In genomic region chr17:39671651-39672521, GRCh38 we compare ENCODE assay signal across 8 cellular contexts. TPM values are rescaled to one million over a fixed set of nuclear protein-coding genes. Genes with fewer than 3 reads are reported as not detected.
DNase-seq lines count a peak whose midpoint lies in the region; ATAC-seq and TF ChIP-seq lines count a peak whose summit lies in the region.

No MANE protein-coding gene starts in this region.

- no peaks in the 10 kb centered on the region for H3F3A ChIP-seq in MM.1S (ENCODE audit: insufficient read depth, low read length)

- no peaks in the 10 kb centered on the region for H4K20me1 ChIP-seq in MM.1S (ENCODE audit: insufficient read depth, low read length)

- in situ Hi-C loops in T47D (cut with HindIII; ENCODE audit: low pct_unique_long_range_greater_than_20kb, low sequenced_read_pairs) = no loop called here

- no peaks in the 10 kb centered on the region for H3K79me2 ChIP-seq in MM.1S (ENCODE audit: low read length)

- H3K9me3 ChIP-seq in MM.1S (replicated peaks; ENCODE audit: insufficient read depth, low read length) = no peaks in the 10 kb centered on the region
- H3K9me3 ChIP-seq in liver (ENCODE audit: control insufficient read depth in 4 of 4, low read length in 3 of 4) = no peaks in the 10 kb centered on the region

- TF ChIP-seq CTCF in MM.1S (IDR thresholded peaks at IDR 0.05; ENCODE audit: low read length) = peak; percentile 47
- TF ChIP-seq CTCF in liver (IDR thresholded peaks at IDR 0.05; ENCODE audit: low read depth, low read length, missing input control) = peak; percentile 39

- H3K4me1 ChIP-seq in MM.1S (ENCODE audit: low read length) (no peaks in the 10 kb centered on the region), liver (ENCODE audit: control insufficient read depth in 4 of 4, insufficient read depth in 4 of 4, low read length in 3 of 4) (peaks cover 6 to 20% (median 15%) of the 10 kb centered on the region in 4 donors)

- no peak overlapping the region for H3K4me3 ChIP-seq in MM.1S (ENCODE audit: low read length)
- no peak overlapping the region for H3K4me3 ChIP-seq in liver (ENCODE audit: low read depth in 1 of 3, low read length in 3 of 3)

- peaks cover 22% of the 10 kb centered on the region for H3K27me3 ChIP-seq in MM.1S (replicated peaks; ENCODE audit: insufficient read depth, low read length)
- H3K27me3 ChIP-seq in liver (ENCODE audit: control insufficient read depth in 4 of 4, insufficient read depth in 4 of 4, low read length in 3 of 4) = no peaks in the 10 kb centered on the region

- H3K36me3 ChIP-seq in MM.1S (replicated peaks; ENCODE audit: insufficient read depth, low read length) (no peaks in the 10 kb centered on the region), liver (ENCODE audit: control insufficient read depth in 4 of 4, insufficient read depth in 3 of 4, low read depth in 1 of 4, low read length in 3 of 4) (no peaks in the 10 kb centered on the region)

- H3K9ac ChIP-seq in MM.1S (ENCODE audit: low read length) (no peak overlapping the region), liver (ENCODE audit: low read depth in 1 of 2, low read length in 2 of 2) (no peak overlapping the region)

- TF ChIP-seq RAD21 in liver (IDR thresholded peaks at IDR 0.05) = peak; percentile 80

- ATAC-seq in GM19328 (IDR thresholded peaks at IDR 0.05; ENCODE audit: unreplicated experiment) = no peak

- H3K4me2 ChIP-seq in MM.1S (ENCODE audit: low read depth, low read length) = no peak overlapping the region

- H3K9me2 ChIP-seq in MM.1S (replicated peaks; ENCODE audit: insufficient read depth, low read length) = no peaks in the 10 kb centered on the region

- no peak overlapping the region for H3K27ac ChIP-seq in MM.1S (ENCODE audit: low read length)
- no peak overlapping the region for H3K27ac ChIP-seq in liver (ENCODE audit: low read depth in 1 of 2, low read length in 2 of 2)

- peak; percentile 14 for DNase-seq in DMS53 treated with DMSO at 0.1 percent for 48 hours (lab: John Stamatoyannopoulos, UW; ENCODE audit: unreplicated experiment)
- DNase-seq in MM.1S = no peak
- DNase-seq in T47D (ENCODE audit: low read depth in 1 of 2, low spot score in 1 of 2) = peak; percentile 74 to 85
- DNase-seq in T-helper 1 cell = no peak
- DNase-seq in GOT3 (lab: John Stamatoyannopoulos, UW) = no peak
- no peak for DNase-seq in effector CD4-positive, alpha-beta T cell

- WGBS in liver = 50% methylated on average over 19 of the region's 19 CpGs

- H2AFZ ChIP-seq in MM.1S (ENCODE audit: low read length) = no peak overlapping the region

TF ChIP-seq in liver, 16 proteins besides CTCF, POLR2A, EP300 and RAD21:
- TF ChIP-seq FOXA2 (IDR thresholded peaks at IDR 0.05) (no peak), TAF1 (conservative IDR thresholded peaks at IDR 0.05) (no peak), GABPA (IDR thresholded peaks at IDR 0.05 in 1 of 2, conservative IDR thresholded peaks at IDR 0.05 in 1 of 2) (no peak), EGR1 (IDR thresholded peaks at IDR 0.05; ENCODE audit: low read depth in 2 of 2) (no peak), HNF4A (conservative IDR thresholded peaks at IDR 0.05) (no peak)
- TF ChIP-seq, protein P1, sequence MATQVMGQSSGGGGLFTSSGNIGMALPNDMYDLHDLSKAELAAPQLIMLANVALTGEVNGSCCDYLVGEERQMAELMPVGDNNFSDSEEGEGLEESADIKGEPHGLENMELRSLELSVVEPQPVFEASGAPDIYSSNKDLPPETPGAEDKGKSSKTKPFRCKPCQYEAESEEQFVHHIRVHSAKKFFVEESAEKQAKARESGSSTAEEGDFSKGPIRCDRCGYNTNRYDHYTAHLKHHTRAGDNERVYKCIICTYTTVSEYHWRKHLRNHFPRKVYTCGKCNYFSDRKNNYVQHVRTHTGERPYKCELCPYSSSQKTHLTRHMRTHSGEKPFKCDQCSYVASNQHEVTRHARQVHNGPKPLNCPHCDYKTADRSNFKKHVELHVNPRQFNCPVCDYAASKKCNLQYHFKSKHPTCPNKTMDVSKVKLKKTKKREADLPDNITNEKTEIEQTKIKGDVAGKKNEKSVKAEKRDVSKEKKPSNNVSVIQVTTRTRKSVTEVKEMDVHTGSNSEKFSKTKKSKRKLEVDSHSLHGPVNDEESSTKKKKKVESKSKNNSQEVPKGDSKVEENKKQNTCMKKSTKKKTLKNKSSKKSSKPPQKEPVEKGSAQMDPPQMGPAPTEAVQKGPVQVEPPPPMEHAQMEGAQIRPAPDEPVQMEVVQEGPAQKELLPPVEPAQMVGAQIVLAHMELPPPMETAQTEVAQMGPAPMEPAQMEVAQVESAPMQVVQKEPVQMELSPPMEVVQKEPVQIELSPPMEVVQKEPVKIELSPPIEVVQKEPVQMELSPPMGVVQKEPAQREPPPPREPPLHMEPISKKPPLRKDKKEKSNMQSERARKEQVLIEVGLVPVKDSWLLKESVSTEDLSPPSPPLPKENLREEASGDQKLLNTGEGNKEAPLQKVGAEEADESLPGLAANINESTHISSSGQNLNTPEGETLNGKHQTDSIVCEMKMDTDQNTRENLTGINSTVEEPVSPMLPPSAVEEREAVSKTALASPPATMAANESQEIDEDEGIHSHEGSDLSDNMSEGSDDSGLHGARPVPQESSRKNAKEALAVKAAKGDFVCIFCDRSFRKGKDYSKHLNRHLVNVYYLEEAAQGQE (IDR thresholded peaks at IDR 0.05) = no peak

RNA-seq across cellular contexts. Expression of gene PNMT, which starts 3.6 kb away (rescaled TPM):
- total RNA-seq in liver = 1 to 10 TPM in 1 of 2 donors, not detected in 1; 8.6 TPM
- under 1 TPM; 0.20 to 0.26 TPM for polyA plus RNA-seq in liver

RNA-seq across cellular contexts. Expression of gene TCAP, which starts 6.7 kb away (rescaled TPM):
- total RNA-seq in liver = under 1 TPM; 0.14 to 0.67 TPM
- polyA plus RNA-seq in liver = under 1 TPM in 1 of 2 donors, not detected in 1; 0.22 TPM

RNA-seq across cellular contexts. Expression of gene PGAP3, which starts 16.0 kb away (rescaled TPM):
- total RNA-seq in liver = 10 to 100 TPM in 1 of 2 donors, 1 to 10 TPM in 1; 7.9 to 19.5 TPM
- 10 to 100 TPM; 13.3 to 14.6 TPM for polyA plus RNA-seq in liver

RNA-seq across cellular contexts. Expression of gene ERBB2, which starts 28.0 kb away (rescaled TPM):
- 10 to 100 TPM; 21.0 to 28.8 TPM for total RNA-seq in liver
- 10 to 100 TPM in 1 of 2 donors, 1 to 10 TPM in 1; 4.7 to 10.5 TPM for polyA plus RNA-seq in liver

RNA-seq across cellular contexts. Expression of gene STARD3, which starts 34.9 kb away (rescaled TPM):
- total RNA-seq in liver = 10 to 100 TPM; 20.4 to 26.0 TPM
- polyA plus RNA-seq in liver = 10 to 100 TPM; 15.0 to 34.0 TPM

Comparison
In these comparisons a context has a peak if more than half of its experiments do, and no peak if none do; other contexts are left out.
1. DNase-seq: peak in DMS53 treated with DMSO at 0.1 percent for 48 hours (single experiment) and T47D (2 of 2); none in MM.1S (single experiment), T-helper 1 cell (0 of 5), GOT3 (single experiment) and effector CD4-positive, alpha-beta T cell (single experiment).